24 cellular contexts compared by ENCODE assay signal in genomic region chr5:137642091-137642490, GRCh38.
DNase-seq lines count a peak whose midpoint lies in the region; ATAC-seq, FAIRE-seq and TF ChIP-seq lines count a peak whose summit lies in the region.
"Had no signal": no experiment of that assay in that cellular context is flagged by ENCODE, and none has a peak within 500 bp of the region (broad histone marks: within the 10 kb centered on the region; RNA-seq: fewer than 3 reads in every experiment).

No MANE protein-coding gene starts in this region.

- no peak for TF ChIP-seq POLR2A in esophagus muscularis mucosa (IDR thresholded peaks at IDR 0.05; ENCODE audit: low read depth)

- H3K36me3 Mint-ChIP-seq in progenitor cell of endocrine pancreas (ENCODE audit: insufficient read depth), result peaks cover 42% of the 10 kb centered on the region
- peaks cover 6% of the 10 kb centered on the region for H3K36me3 Mint-ChIP-seq in natural killer cell treated with Interleukin-12 subunit alpha and Interleukin-12 subunit beta and Interleukin-15 and Interleukin-18, amount 100 ng/mL, for 72 hours
- H3K36me3 Mint-ChIP-seq: CD14-positive monocyte had no signal

- H3K4me3 ChIP-seq in esophagus muscularis mucosa, result no peak overlapping the region
- H3K4me3 ChIP-seq: A549; BLaER1 treated with 17β-estradiol and CSF1 and Interleukin-3, amounts not matched to agents 10 nM and 100 nM; HAP-1 had no signal

- DNase-seq in esophagus muscularis mucosa (ENCODE audit: extremely low spot score) (peak; percentile 81), progenitor cell of endocrine pancreas (ENCODE audit: low spot score, unreplicated experiment) (no peak), NCI-H748 treated with DMSO at 0.1 percent for 48 hours (lab: John Stamatoyannopoulos, UW) (no peak), D721Med (ENCODE audit: insufficient read length, low spot score) (no peak)
- DNase-seq in natural killer cell treated with Interleukin-12 subunit alpha and Interleukin-12 subunit beta and Interleukin-15 and Interleukin-18, amount 100 ng/mL, for 72 hours (ENCODE audit: low spot score), result no peak
- DNase-seq: 8988T; ACHN; AML-193; BE2C; CD4-positive, alpha-beta T cell; CD8-positive, alpha-beta memory T cell; DMS53; DMS79 treated with DMSO at 0.1 percent for 48 hours; GF-D8; GOT3; HFFc6 had no signal

- intact Hi-C loops in esophagus muscularis mucosa (cut with DNase I), result no loop called here

- H3K27me3 Mint-ChIP-seq in progenitor cell of endocrine pancreas, result no peaks in the 10 kb centered on the region
- H3K27me3 Mint-ChIP-seq in natural killer cell treated with Interleukin-12 subunit alpha and Interleukin-12 subunit beta and Interleukin-15 and Interleukin-18, amount 100 ng/mL, for 72 hours, result no peaks in the 10 kb centered on the region
- H3K27me3 Mint-ChIP-seq: CD4-positive, alpha-beta T cell; CD8-positive, alpha-beta memory T cell had no signal

- peak overlapping the region; percentile 51 for H3K27ac ChIP-seq in angular gyrus (ENCODE audit: low read depth, low read length)
- H3K27ac ChIP-seq in esophagus muscularis mucosa (replicated peaks in 1 of 4), result no peak overlapping the region
- H3K27ac ChIP-seq: A549; BLaER1 treated with 17β-estradiol and CSF1 and Interleukin-3, amounts not matched to agents 10 nM and 100 nM had no signal

- no peaks in the 10 kb centered on the region for H3K4me1 ChIP-seq in esophagus muscularis mucosa
- H3K4me1 ChIP-seq: A549; BE2C; BLaER1 treated with 17β-estradiol and CSF1 and Interleukin-3, amounts not matched to agents 10 nM and 100 nM; HAP-1 had no signal

- H3K27me3 ChIP-seq in esophagus muscularis mucosa, result no peaks in the 10 kb centered on the region
- H3K27me3 ChIP-seq: BE2C; BLaER1 treated with 17β-estradiol and CSF1 and Interleukin-3, amounts not matched to agents 10 nM and 100 nM had no signal

- H3K27ac Mint-ChIP-seq in progenitor cell of endocrine pancreas, result peak overlapping the region; percentile 39
- no peak overlapping the region for H3K27ac Mint-ChIP-seq in natural killer cell treated with Interleukin-12 subunit alpha and Interleukin-12 subunit beta and Interleukin-15 and Interleukin-18, amount 100 ng/mL, for 72 hours
- H3K27ac Mint-ChIP-seq: CD14-positive monocyte; CD4-positive, alpha-beta T cell; HFFc6 had no signal

- peaks cover 0 to 22% (median 9%) of the 10 kb centered on the region in 4 donors for H3K36me3 ChIP-seq in esophagus muscularis mucosa
- H3K36me3 ChIP-seq: BE2C, HAP-1 had no signal

- H3K4me3 Mint-ChIP-seq in progenitor cell of endocrine pancreas (ENCODE audit: low read depth), result no peak overlapping the region
- H3K4me3 Mint-ChIP-seq in natural killer cell treated with Interleukin-12 subunit alpha and Interleukin-12 subunit beta and Interleukin-15 and Interleukin-18, amount 100 ng/mL, for 72 hours, result no peak overlapping the region
- H3K4me3 Mint-ChIP-seq: CD14-positive monocyte; CD4-positive, alpha-beta T cell; CD8-positive, alpha-beta memory T cell; HFFc6 had no signal

- no peaks in the 10 kb centered on the region for H3K9me3 ChIP-seq in esophagus muscularis mucosa
- H3K9me3 ChIP-seq: BE2C, HAP-1 had no signal

- TF ChIP-seq EP300 in esophagus muscularis mucosa (IDR thresholded peaks at IDR 0.05), result no peak

- ATAC-seq in natural killer cell treated with Interleukin-12 subunit alpha and Interleukin-12 subunit beta and Interleukin-15 and Interleukin-18, amount 100 ng/mL, for 72 hours, result no peak
- ATAC-seq: A549 had no signal

- FAIRE-seq in D721Med (lab: Jason Lieb, UNC), result no peak
- FAIRE-seq: A549, GM12891, GM18507, H54 had no signal

- H3K4me1 Mint-ChIP-seq in progenitor cell of endocrine pancreas (ENCODE audit: low read depth), result peaks cover 21% of the 10 kb centered on the region
- H3K4me1 Mint-ChIP-seq in natural killer cell treated with Interleukin-12 subunit alpha and Interleukin-12 subunit beta and Interleukin-15 and Interleukin-18, amount 100 ng/mL, for 72 hours (ENCODE audit: low read depth in 2 of 2), result no peaks in the 10 kb centered on the region
- H3K4me1 Mint-ChIP-seq: CD14-positive monocyte; CD8-positive, alpha-beta memory T cell had no signal

- no peak for TF ChIP-seq CTCF in esophagus muscularis mucosa (IDR thresholded peaks at IDR 0.05)
- TF ChIP-seq CTCF in progenitor cell of endocrine pancreas (IDR thresholded peaks at IDR 0.05; ENCODE audit: unreplicated experiment), result no peak
- TF ChIP-seq CTCF in D721Med (IDR thresholded peaks at IDR 0.05; ENCODE audit: insufficient read depth, missing control alignments), result no peak

- WGBS in esophagus muscularis mucosa, result 87% methylated on average over 4 of the region's 4 CpGs

- H3K9me3 Mint-ChIP-seq in progenitor cell of endocrine pancreas (ENCODE audit: low read depth), result peaks cover 17% of the 10 kb centered on the region
- no peaks in the 10 kb centered on the region for H3K9me3 Mint-ChIP-seq in natural killer cell treated with Interleukin-12 subunit alpha and Interleukin-12 subunit beta and Interleukin-15 and Interleukin-18, amount 100 ng/mL, for 72 hours
- H3K9me3 Mint-ChIP-seq: CD4-positive, alpha-beta T cell; HFFc6 had no signal
